17 cellular contexts compared by ENCODE assay signal in the genomic region with DNA sequence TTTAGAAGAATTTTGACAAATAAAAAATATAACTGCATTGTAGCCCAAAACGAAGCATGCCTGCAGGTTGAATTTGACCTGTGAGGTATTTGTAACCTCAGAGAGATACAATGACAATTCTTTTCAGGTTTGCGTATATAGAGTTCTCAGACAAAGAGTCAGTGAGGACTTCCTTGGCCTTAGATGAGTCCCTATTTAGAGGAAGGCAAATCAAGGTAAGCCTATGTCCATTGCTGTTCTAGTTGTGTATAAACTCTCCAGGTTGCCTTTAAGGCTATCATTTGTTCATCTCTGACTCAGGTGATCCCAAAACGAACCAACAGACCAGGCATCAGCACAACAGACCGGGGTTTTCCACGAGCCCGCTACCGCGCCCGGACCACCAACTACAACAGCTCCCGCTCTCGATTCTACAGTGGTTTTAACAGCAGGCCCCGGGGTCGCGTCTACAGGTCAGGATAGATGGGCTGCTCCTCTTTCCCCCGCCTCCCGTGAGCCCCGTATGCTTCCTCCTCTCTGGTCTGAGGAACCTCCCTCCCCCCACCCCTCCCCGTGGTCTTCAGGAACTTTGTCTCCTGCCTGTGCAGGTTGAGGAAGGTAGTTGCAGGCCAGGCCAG. TPM values are rescaled to one million over a fixed set of nuclear protein-coding genes. Genes with fewer than 3 reads are reported as not detected.
DNase-seq lines count a peak whose midpoint lies in the region; ATAC-seq and TF ChIP-seq lines count a peak whose summit lies in the region.
"Had no signal": no experiment of that assay in that cellular context is flagged by ENCODE, and none has a peak within 500 bp of the region (broad histone marks: within the 10 kb centered on the region; RNA-seq: fewer than 3 reads in every experiment).

No MANE protein-coding gene starts in this region.

- H3K36me3 Mint-ChIP-seq in activated naive CD4-positive, alpha-beta T cell treated with anti-CD3 and anti-CD28 coated beads for 36 hours (ENCODE audit: low read depth) = peaks cover 35% of the 10 kb centered on the region
- peaks cover 46% of the 10 kb centered on the region for H3K36me3 Mint-ChIP-seq in WTC11
- peaks cover 53% of the 10 kb centered on the region for H3K36me3 Mint-ChIP-seq in nephron progenitor cell (ENCODE audit: low read depth)

- CTCF ChIA-PET in activated naive CD4-positive, alpha-beta T cell treated with anti-CD3 and anti-CD28 coated beads for 36 hours (lab: Charles Lee) = interaction anchor here (0.8 to 4.5 kb wide), 3 partner anchors 29 to 144 kb away, joined by 3 to 30 read pairs (median 3); partner anchors contain the start of gene SLC22A17
- CTCF ChIA-PET in WTC11 (lab: Charles Lee) = interaction anchor here (1.3 to 1.7 kb wide), 2 partner anchors 56 to 59 kb away, joined by 3 to 7 read pairs; no protein-coding TSS in a partner anchor

- intact Hi-C loops in activated naive CD4-positive, alpha-beta T cell treated with anti-CD3 and anti-CD28 coated beads for 36 hours (cut with micrococcal nuclease) = no loop called here

- no peaks in the 10 kb centered on the region for H3K9me3 Mint-ChIP-seq in activated naive CD4-positive, alpha-beta T cell treated with anti-CD3 and anti-CD28 coated beads for 36 hours
- no peaks in the 10 kb centered on the region for H3K9me3 Mint-ChIP-seq in WTC11
- H3K9me3 Mint-ChIP-seq in nephron progenitor cell = no peaks in the 10 kb centered on the region

- POLR2A ChIA-PET in WTC11 (lab: Charles Lee) = no interaction called here

- H3K4me3 Mint-ChIP-seq in activated naive CD4-positive, alpha-beta T cell treated with anti-CD3 and anti-CD28 coated beads for 36 hours = peak overlapping the region; percentile 6
- no peak overlapping the region for H3K4me3 Mint-ChIP-seq in WTC11
- peak overlapping the region; percentile 52 for H3K4me3 Mint-ChIP-seq in nephron progenitor cell

- no peak overlapping the region for H3K27ac Mint-ChIP-seq in activated naive CD4-positive, alpha-beta T cell treated with anti-CD3 and anti-CD28 coated beads for 36 hours
- H3K27ac Mint-ChIP-seq in WTC11 = peak overlapping the region; percentile 65; the same call in 1 of the 2 replicates
- peak overlapping the region; percentile 79 for H3K27ac Mint-ChIP-seq in nephron progenitor cell
- H3K27ac Mint-ChIP-seq: activated CD4-positive, alpha-beta T cell treated with anti-CD3 and anti-CD28 coated beads, Interleukin-2, amount 10 ng/mL, durations not matched to agents 24 days and 14 days had no signal

- H3K4me1 Mint-ChIP-seq in activated naive CD4-positive, alpha-beta T cell treated with anti-CD3 and anti-CD28 coated beads for 36 hours (ENCODE audit: low read depth) = peaks cover 20% of the 10 kb centered on the region
- H3K4me1 Mint-ChIP-seq in WTC11 (peaks cover 26% of the 10 kb centered on the region), nephron progenitor cell (peaks cover 54% of the 10 kb centered on the region)

- ATAC-seq in WTC11 (no peak), GM18870 (IDR thresholded peaks at IDR 0.05; ENCODE audit: unreplicated experiment) (no peak)
- ATAC-seq: A549, gastroesophageal sphincter had no signal

- TF ChIP-seq CTCF in WTC11 (IDR thresholded peaks at IDR 0.05) (no peak), nephron progenitor cell (IDR thresholded peaks at IDR 0.05) (no peak)

- H3K27me3 Mint-ChIP-seq in activated naive CD4-positive, alpha-beta T cell treated with anti-CD3 and anti-CD28 coated beads for 36 hours (ENCODE audit: low read depth) = no peaks in the 10 kb centered on the region
- H3K27me3 Mint-ChIP-seq in WTC11 (ENCODE audit: low read depth) (no peaks in the 10 kb centered on the region), nephron progenitor cell (ENCODE audit: low read depth, poor library complexity) (no peaks in the 10 kb centered on the region)
- H3K27me3 Mint-ChIP-seq: activated CD4-positive, alpha-beta T cell treated with anti-CD3 and anti-CD28 coated beads, Interleukin-2, amount 10 ng/mL, durations not matched to agents 24 days and 14 days had no signal

- no peak for DNase-seq in activated naive CD4-positive, alpha-beta T cell treated with anti-CD3 and anti-CD28 coated beads for 36 hours
- no peak for DNase-seq in activated naive CD4-positive, alpha-beta T cell (lab: John Stamatoyannopoulos, UW)
- DNase-seq in WTC11 (ENCODE audit: low spot score) (no peak), nephron progenitor cell (no peak), COLO829 (ENCODE audit: low spot score) (no peak)
- DNase-seq: activated CD4-positive, alpha-beta T cell treated with anti-CD3 and anti-CD28 coated beads, Interleukin-2, amount 10 ng/mL, durations not matched to agents 24 days and 14 days; activated CD8-positive, alpha-beta memory T cell treated with anti-CD3 and anti-CD28 coated beads, Interleukin-2, amount 50 U/mL, for 4 hours; activated gamma-delta T cell; aorta; DMS153; effector CD8-positive, alpha-beta T cell; NCI-H1417 treated with DMSO at 0.1 percent for 48 hours; NCI-H526; SHP77 treated with DMSO at 0.1 percent for 48 hours had no signal

TF ChIP-seq in WTC11, 78 proteins besides CTCF, POLR2A, EP300 and RAD21:
- TF ChIP-seq, protein P1, sequence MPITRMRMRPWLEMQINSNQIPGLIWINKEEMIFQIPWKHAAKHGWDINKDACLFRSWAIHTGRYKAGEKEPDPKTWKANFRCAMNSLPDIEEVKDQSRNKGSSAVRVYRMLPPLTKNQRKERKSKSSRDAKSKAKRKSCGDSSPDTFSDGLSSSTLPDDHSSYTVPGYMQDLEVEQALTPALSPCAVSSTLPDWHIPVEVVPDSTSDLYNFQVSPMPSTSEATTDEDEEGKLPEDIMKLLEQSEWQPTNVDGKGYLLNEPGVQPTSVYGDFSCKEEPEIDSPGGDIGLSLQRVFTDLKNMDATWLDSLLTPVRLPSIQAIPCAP (CRISPR knock-in tag; IDR thresholded peaks at IDR 0.05) = no peak
- TF ChIP-seq ETV6 (CRISPR knock-in tag; IDR thresholded peaks at IDR 0.05) = no peak
- TF ChIP-seq MLX (CRISPR knock-in tag; IDR thresholded peaks at IDR 0.05) = no peak
- TF ChIP-seq, protein P2, sequence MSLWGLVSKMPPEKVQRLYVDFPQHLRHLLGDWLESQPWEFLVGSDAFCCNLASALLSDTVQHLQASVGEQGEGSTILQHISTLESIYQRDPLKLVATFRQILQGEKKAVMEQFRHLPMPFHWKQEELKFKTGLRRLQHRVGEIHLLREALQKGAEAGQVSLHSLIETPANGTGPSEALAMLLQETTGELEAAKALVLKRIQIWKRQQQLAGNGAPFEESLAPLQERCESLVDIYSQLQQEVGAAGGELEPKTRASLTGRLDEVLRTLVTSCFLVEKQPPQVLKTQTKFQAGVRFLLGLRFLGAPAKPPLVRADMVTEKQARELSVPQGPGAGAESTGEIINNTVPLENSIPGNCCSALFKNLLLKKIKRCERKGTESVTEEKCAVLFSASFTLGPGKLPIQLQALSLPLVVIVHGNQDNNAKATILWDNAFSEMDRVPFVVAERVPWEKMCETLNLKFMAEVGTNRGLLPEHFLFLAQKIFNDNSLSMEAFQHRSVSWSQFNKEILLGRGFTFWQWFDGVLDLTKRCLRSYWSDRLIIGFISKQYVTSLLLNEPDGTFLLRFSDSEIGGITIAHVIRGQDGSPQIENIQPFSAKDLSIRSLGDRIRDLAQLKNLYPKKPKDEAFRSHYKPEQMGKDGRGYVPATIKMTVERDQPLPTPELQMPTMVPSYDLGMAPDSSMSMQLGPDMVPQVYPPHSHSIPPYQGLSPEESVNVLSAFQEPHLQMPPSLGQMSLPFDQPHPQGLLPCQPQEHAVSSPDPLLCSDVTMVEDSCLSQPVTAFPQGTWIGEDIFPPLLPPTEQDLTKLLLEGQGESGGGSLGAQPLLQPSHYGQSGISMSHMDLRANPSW (CRISPR knock-in tag; conservative IDR thresholded peaks at IDR 0.05; ENCODE audit: low read depth) = no peak
- TF ChIP-seq ELF4 (CRISPR knock-in tag; IDR thresholded peaks at IDR 0.05; ENCODE audit: low read depth) = no peak
- TF ChIP-seq MAX (CRISPR knock-in tag; IDR thresholded peaks at IDR 0.05) = no peak

RNA-seq across cellular contexts. Expression of gene PABPN1, which starts 2.7 kb away (rescaled TPM):
- total RNA-seq in activated naive CD4-positive, alpha-beta T cell treated with anti-CD3 and anti-CD28 coated beads for 36 hours = 100 to 1,000 TPM; 194 to 204 TPM
- 290 to 321 TPM (median 295 TPM) in 3 replicates for total RNA-seq in WTC11 (2021)

RNA-seq across cellular contexts. Expression of gene BCL2L2, which starts 17.3 kb away (rescaled TPM):
- total RNA-seq in activated naive CD4-positive, alpha-beta T cell treated with anti-CD3 and anti-CD28 coated beads for 36 hours = 1 to 10 TPM in 1 of 2 experiments, under 1 TPM in 1; 0.60 to 1.5 TPM
- total RNA-seq in WTC11 (2021) = 15.5 to 18.2 TPM (median 16.9 TPM) in 3 replicates

RNA-seq across cellular contexts. Expression of gene PPP1R3E, which starts 21.3 kb away (rescaled TPM):
- 10 to 100 TPM; 14.7 to 15.8 TPM for total RNA-seq in activated naive CD4-positive, alpha-beta T cell treated with anti-CD3 and anti-CD28 coated beads for 36 hours
- 4.1 to 7.4 TPM (median 5.9 TPM) in 3 replicates for total RNA-seq in WTC11 (2021)

RNA-seq across cellular contexts. Expression of gene SLC22A17, which starts 28.7 kb away (rescaled TPM):
- 1 to 10 TPM; 3.5 to 4.8 TPM for total RNA-seq in activated naive CD4-positive, alpha-beta T cell treated with anti-CD3 and anti-CD28 coated beads for 36 hours
- total RNA-seq in WTC11 (2021) = 42.3 to 52.4 TPM (median 51.4 TPM) in 3 replicates

RNA-seq across cellular contexts. Expression of gene HOMEZ, which starts 38.0 kb away (rescaled TPM):
- total RNA-seq in activated naive CD4-positive, alpha-beta T cell treated with anti-CD3 and anti-CD28 coated beads for 36 hours = 1 to 10 TPM; 6.3 to 7.8 TPM
- total RNA-seq in WTC11 (2021) = 9.4 to 10.7 TPM (median 10.1 TPM) in 3 replicates
